17 cellular contexts compared by ENCODE assay signal in genomic region chr2:7725850-7726242, GRCh38.
A peak's percentile ranks its signal among the peaks of the same experiment; 100 is the strongest.
DNase-seq lines count a peak whose midpoint lies in the region; ATAC-seq, FAIRE-seq and TF ChIP-seq lines count a peak whose summit lies in the region.
"Had no signal": no experiment of that assay in that cellular context is flagged by ENCODE, and none has a peak within 500 bp of the region (broad histone marks: within the 10 kb centered on the region; RNA-seq: fewer than 3 reads in every experiment).

No MANE protein-coding gene starts in this region.

- H3K36me3 Mint-ChIP-seq in Calu3 (ENCODE audit: insufficient read depth, unreplicated experiment), result no peaks in the 10 kb centered on the region
- H3K36me3 Mint-ChIP-seq in astrocyte (ENCODE audit: low read depth, unreplicated experiment), result no peaks in the 10 kb centered on the region
- H3K36me3 Mint-ChIP-seq in naive thymus-derived CD8-positive, alpha-beta T cell, result peaks cover 0 to 7% (median 5%) of the 10 kb centered on the region in 3 donors

- H2AFZ ChIP-seq in Loucy (ENCODE audit: low read length), result no peak overlapping the region
- no peak overlapping the region for H2AFZ ChIP-seq in astrocyte (ENCODE audit: low read depth, low read length)

- H3K27me3 ChIP-seq in Loucy (ENCODE audit: insufficient read depth, low read length, poor library complexity, severe bottlenecking) (no peaks in the 10 kb centered on the region), astrocyte (ENCODE audit: insufficient read depth, low read length) (no peaks in the 10 kb centered on the region), small intestine (ENCODE audit: control insufficient read depth in 2 of 2, insufficient read depth in 2 of 2, low read length in 2 of 2) (no peaks in the 10 kb centered on the region)
- H3K27me3 ChIP-seq: gastrocnemius medialis, tibial artery had no signal

- DNase-seq in Calu3, result no peak
- DNase-seq in astrocyte (ENCODE audit: low read depth), result peak; percentile 91
- DNase-seq in naive thymus-derived CD8-positive, alpha-beta T cell, result no peak
- DNase-seq in activated effector memory CD4-positive, alpha-beta T cell treated with anti-CD3 and anti-CD28 coated beads, Interleukin-2, amount 50 U/mL, for 16 hours, result no peak
- no peak for DNase-seq in small intestine
- no peak for DNase-seq in left ventricle myocardium superior
- no peak for DNase-seq in GM12892 (ENCODE audit: insufficient read length)
- DNase-seq: activated CD4-positive, alpha-beta T cell treated with anti-CD3 and anti-CD28 coated beads, Interleukin-2, amount 50 U/mL, for 48 hours; gastrocnemius medialis; NCI-H187; right cardiac atrium; SJCRH30; stimulated activated CD4-positive, alpha-beta T cell treated with anti-CD3 and anti-CD28 coated beads, Interleukin-2, amount 100 ng/mL, for 24 hours; tibial artery had no signal

- CTCF ChIA-PET in Calu3 (lab: Charles Lee), result interaction anchor here (1.2 to 1.4 kb wide), 2 partner anchors 214 to 299 kb away, joined by 4 read pairs; no protein-coding TSS in a partner anchor

- no peak for FAIRE-seq in astrocyte (lab: Jason Lieb, UNC)
- no peak for FAIRE-seq in small intestine (lab: Jason Lieb, UNC)
- no peak for FAIRE-seq in GM12892 (lab: Jason Lieb, UNC)
- FAIRE-seq: endothelial cell of umbilical vein had no signal

- ATAC-seq in naive thymus-derived CD8-positive, alpha-beta T cell, result peak in 1 of 2 donors; percentile 10
- no peak for ATAC-seq in left ventricle myocardium superior
- ATAC-seq: gastrocnemius medialis had no signal

- H3K9me3 Mint-ChIP-seq in Calu3 (ENCODE audit: low read depth, unreplicated experiment) (no peaks in the 10 kb centered on the region), astrocyte (ENCODE audit: unreplicated experiment) (no peaks in the 10 kb centered on the region)
- no peaks in the 10 kb centered on the region for H3K9me3 Mint-ChIP-seq in naive thymus-derived CD8-positive, alpha-beta T cell
- H3K9me3 Mint-ChIP-seq: neural crest cell had no signal

- 83 to 91% (median 83%) methylated on average over 1 of the region's 1 CpG for WGBS in small intestine, 3 donors

- H3K27me3 Mint-ChIP-seq in Calu3 (ENCODE audit: unreplicated experiment), result no peaks in the 10 kb centered on the region
- H3K27me3 Mint-ChIP-seq in astrocyte (ENCODE audit: low read depth, unreplicated experiment), result peaks cover 2% of the 10 kb centered on the region
- no peaks in the 10 kb centered on the region for H3K27me3 Mint-ChIP-seq in naive thymus-derived CD8-positive, alpha-beta T cell

- H3K9me2 ChIP-seq in Loucy (replicated peaks; ENCODE audit: low read depth, low read length), result no peaks in the 10 kb centered on the region

- TF ChIP-seq CTCF in Calu3 (IDR thresholded peaks at IDR 0.05; ENCODE audit: unreplicated experiment) (no peak), Loucy (conservative IDR thresholded peaks at IDR 0.05; ENCODE audit: low read length) (no peak), astrocyte (IDR thresholded peaks at IDR 0.05; ENCODE audit: insufficient read depth, low read depth, low read length) (no peak)

- H3K4me2 ChIP-seq in Loucy (ENCODE audit: low read depth, low read length, poor library complexity, severe bottlenecking) (peak overlapping the region; percentile 30), astrocyte (ENCODE audit: low read length) (peak overlapping the region; percentile 8)

- POLR2A ChIA-PET in naive thymus-derived CD8-positive, alpha-beta T cell (lab: Charles Lee), result interaction anchor here (0.9 to 4.1 kb wide), 13 partner anchors 9 to 959 kb away, joined by 3 to 31 read pairs (median 6); partner anchors contain the start of gene ID2

- H3K4me1 Mint-ChIP-seq in Calu3 (ENCODE audit: low read depth, unreplicated experiment) (peaks cover 13% of the 10 kb centered on the region), astrocyte (ENCODE audit: low read depth, unreplicated experiment) (peaks cover 15% of the 10 kb centered on the region)
- peaks cover 19 to 55% (median 49%) of the 10 kb centered on the region in 4 donors for H3K4me1 Mint-ChIP-seq in naive thymus-derived CD8-positive, alpha-beta T cell

- H3K4me1 ChIP-seq in Loucy (ENCODE audit: insufficient read depth, low read length, poor library complexity, severe bottlenecking) (peaks cover 8% of the 10 kb centered on the region), astrocyte (ENCODE audit: insufficient read depth, low read length) (no peaks in the 10 kb centered on the region), small intestine (ENCODE audit: control insufficient read depth in 2 of 2, insufficient read depth in 1 of 2, low read depth in 1 of 2, low read length in 1 of 2) (no peaks in the 10 kb centered on the region)
- H3K4me1 ChIP-seq: gastrocnemius medialis, SJCRH30, tibial artery had no signal

- no TSS peak for BruUV-seq in Calu3 (replicated peaks; lab: Mats Ljungman, UMichigan)

- no peak overlapping the region for H3K9ac ChIP-seq in Loucy (ENCODE audit: low read depth, low read length, poor library complexity, severe bottlenecking)
- no peak overlapping the region for H3K9ac ChIP-seq in astrocyte (ENCODE audit: low read length)

- peak overlapping the region; percentile 1 for H3K27ac Mint-ChIP-seq in Calu3 (ENCODE audit: unreplicated experiment)
- peak overlapping the region; percentile 37 for H3K27ac Mint-ChIP-seq in astrocyte (ENCODE audit: unreplicated experiment)
- peak overlapping the region; percentile 52 to 99 (median 88) for H3K27ac Mint-ChIP-seq in naive thymus-derived CD8-positive, alpha-beta T cell

- H3K4me3 ChIP-seq in Loucy (ENCODE audit: low read length, poor library complexity, severe bottlenecking) (no peak overlapping the region), astrocyte (ENCODE audit: insufficient read depth, low read depth, low read length) (no peak overlapping the region), small intestine (ENCODE audit: low read depth in 1 of 2, low read length in 2 of 2) (peak overlapping the region in 1 of 2 donors; percentile 15)
- H3K4me3 ChIP-seq: gastrocnemius medialis, SJCRH30, tibial artery had no signal

- intact Hi-C loops in Calu3 (cut with micrococcal nuclease; ENCODE audit: unreplicated experiment) (loop anchor here (1.0 to 5.0 kb wide), 2 partner anchors 99 to 961 kb away; no protein-coding TSS in a partner anchor), left ventricle myocardium superior (cut with micrococcal nuclease) (no loop called here)

- H3K79me2 ChIP-seq in Loucy (ENCODE audit: insufficient read depth, low read length), result no peaks in the 10 kb centered on the region
- no peaks in the 10 kb centered on the region for H3K79me2 ChIP-seq in astrocyte (ENCODE audit: insufficient read depth, low read length)

- H3K27ac ChIP-seq in astrocyte (ENCODE audit: low read depth, low read length) (no peak overlapping the region), small intestine (ENCODE audit: low read depth in 1 of 2, low read length in 1 of 2) (peak overlapping the region in 1 of 2 donors; percentile 72)
- H3K27ac ChIP-seq: gastrocnemius medialis, SJCRH30, tibial artery had no signal

- H3K36me3 ChIP-seq in Loucy (ENCODE audit: insufficient read depth, low read length), result no peaks in the 10 kb centered on the region
- H3K36me3 ChIP-seq in astrocyte (ENCODE audit: insufficient read depth, low read length), result no peaks in the 10 kb centered on the region
- H3K36me3 ChIP-seq in small intestine (ENCODE audit: control insufficient read depth in 2 of 2, insufficient read depth in 2 of 2, low read length in 2 of 2), result no peaks in the 10 kb centered on the region
- H3K36me3 ChIP-seq: gastrocnemius medialis, SJCRH30, tibial artery had no signal

- no peaks in the 10 kb centered on the region for H4K20me1 ChIP-seq in Loucy (ENCODE audit: insufficient read depth, low read length, poor library complexity, severe bottlenecking)
- no peaks in the 10 kb centered on the region for H4K20me1 ChIP-seq in astrocyte (ENCODE audit: insufficient read depth, low read length)

- H3K4me3 Mint-ChIP-seq in Calu3 (ENCODE audit: low read depth, unreplicated experiment), result no peak overlapping the region
- H3K4me3 Mint-ChIP-seq in astrocyte (ENCODE audit: unreplicated experiment), result no peak overlapping the region
- peak overlapping the region; percentile 55 to 92 (median 82) for H3K4me3 Mint-ChIP-seq in naive thymus-derived CD8-positive, alpha-beta T cell
- H3K4me3 Mint-ChIP-seq: neural crest cell had no signal

- no peaks in the 10 kb centered on the region for H3F3A ChIP-seq in Loucy (ENCODE audit: low read depth)

- H3K9me3 ChIP-seq in Loucy (ENCODE audit: insufficient read depth, low read depth, low read length), result no peaks in the 10 kb centered on the region
- H3K9me3 ChIP-seq in astrocyte (ENCODE audit: insufficient read depth, low read depth, low read length), result no peaks in the 10 kb centered on the region
- no peaks in the 10 kb centered on the region for H3K9me3 ChIP-seq in small intestine (ENCODE audit: control insufficient read depth, low read depth)
- H3K9me3 ChIP-seq: gastrocnemius medialis, SJCRH30, tibial artery had no signal

- TF ChIP-seq POLR2A in GM12892 (IDR thresholded peaks at IDR 0.05; ENCODE audit: low read depth, low read length), result no peak

Comparison
In these comparisons a context has a peak if more than half of its experiments do, and no peak if none do; other contexts are left out.
1. H3K27ac Mint-ChIP-seq: peak in every context shown above with its lines; median percentile 88 in naive thymus-derived CD8-positive, alpha-beta T cell; 37 in astrocyte; 1 in Calu3.
2. H3K4me3 Mint-ChIP-seq: peak in naive thymus-derived CD8-positive, alpha-beta T cell (10 of 10); none in Calu3 (single experiment) and astrocyte (single experiment).